25 cellular contexts compared by ENCODE assay signal in the genomic region with DNA sequence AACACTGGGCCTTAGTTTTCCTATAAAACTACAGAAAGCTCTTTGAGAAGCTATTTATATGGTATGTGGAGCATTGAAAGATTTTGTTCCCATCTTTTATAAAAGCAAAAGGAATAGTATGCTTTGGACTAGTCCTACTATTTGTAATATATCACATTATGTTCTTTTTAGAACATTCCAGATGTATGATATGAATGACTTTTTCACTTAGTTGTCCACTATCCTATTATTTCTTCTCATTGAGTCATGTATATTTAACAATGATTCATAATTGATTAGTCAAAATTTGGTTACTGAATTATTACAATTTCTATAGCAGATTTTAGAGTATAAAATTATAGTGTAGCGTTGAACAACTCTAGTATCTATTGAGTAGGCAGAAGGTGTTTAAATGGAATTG. TPM values are rescaled to one million over a fixed set of nuclear protein-coding genes. Genes with fewer than 3 reads are reported as not detected.
"Had no signal": no experiment of that assay in that cellular context is flagged by ENCODE, and none has a peak within 500 bp of the region (broad histone marks: within the 10 kb centered on the region; RNA-seq: fewer than 3 reads in every experiment).

No MANE protein-coding gene starts in this region.

- H3K27ac ChIP-seq: PC-9, Peyer's patch, SJSA1, SK-N-MC had no signal

- H3K36me3 ChIP-seq: SJSA1 had no signal

- H3K27me3 ChIP-seq: Peyer's patch had no signal

- H2AFZ ChIP-seq: PC-9 had no signal

- ATAC-seq: HepG2 had no signal

- H3K4me1 ChIP-seq: SJSA1 had no signal

- H3K9me3 ChIP-seq: Peyer's patch, SJSA1 had no signal

- H3K4me3 ChIP-seq: PC-9, Peyer's patch, SJSA1, SK-N-MC had no signal

- H3K4me2 ChIP-seq: PC-9 had no signal

- DNase-seq: IMR-90, Kasumi-1, KG1, MM.1S, NCI-H1092 treated with DMSO at 0.1 percent for 48 hours, NCI-H1436, NCI-H187, NCI-H2029, NCI-H2081 treated with DMSO at 0.1 percent for 48 hours, NCI-H2171, NCI-H446, NCI-H510A, NCI-H524 treated with DMSO at 0.1 percent for 48 hours, NCI-H69, NCI-H774, PC-9, Peyer's patch, Right ventricle myocardium superior, SIG-M5 had no signal

- FAIRE-seq: HepG2 had no signal

RNA-seq across cellular contexts. Expression of a gene that starts 34.2 kb away (rescaled TPM):
- total RNA-seq: HT1080; IMR-90; M059J; Right ventricle myocardium superior; SJSA1; T-helper 1 cell treated with Interleukin-12 subunit alpha and Interleukin-12 subunit beta and Interleukin-4 antibody, amounts not matched to agents 30 ng/mL and 1 ng/mL, for 36 hours had no signal
